Comparison of ENCODE assay signal across 9 cellular contexts in genomic region chr6:108165714-108166663, GRCh38. TPM values are rescaled to one million over a fixed set of nuclear protein-coding genes. Genes with fewer than 3 reads are reported as not detected.
DNase-seq lines count a peak whose midpoint lies in the region; TF ChIP-seq lines count a peak whose summit lies in the region.
"Had no signal": no experiment of that assay in that cellular context is flagged by ENCODE, and none has a peak within 500 bp of the region (broad histone marks: within the 10 kb centered on the region; RNA-seq: fewer than 3 reads in every experiment).

Gene NR2E1 (plus strand): TSS chr6:108166022. CDS start chr6:108166766, 744 bp downstream.

- no peaks in the 10 kb centered on the region for H3K36me3 Mint-ChIP-seq in H9 (ENCODE audit: insufficient read depth in 1 of 3, low read depth in 3 of 3)
- no peaks in the 10 kb centered on the region for H3K36me3 Mint-ChIP-seq in activated naive CD8-positive, alpha-beta T cell treated with anti-CD3 and anti-CD28 coated beads for 36 hours

- H3T11ph ChIP-seq in H9 (ENCODE audit: low read length) = no peak within 1 kb of the TSS

- no peak within 1 kb of the TSS; a peak in 1 of 7 replicates for H3K27ac Mint-ChIP-seq in H9
- peak within 1 kb of the TSS; percentile 35 for H3K27ac Mint-ChIP-seq in activated naive CD8-positive, alpha-beta T cell treated with anti-CD3 and anti-CD28 coated beads for 36 hours

- peaks cover 39 to 63% of the 10 kb centered on the region in 2 experiments for H3K4me1 Mint-ChIP-seq in H9
- H3K4me1 Mint-ChIP-seq in activated naive CD8-positive, alpha-beta T cell treated with anti-CD3 and anti-CD28 coated beads for 36 hours = peaks cover 43% of the 10 kb centered on the region

- no peaks in the 10 kb centered on the region for H3K79me1 ChIP-seq in H9 (ENCODE audit: insufficient read depth, low read depth, low read length, poor library complexity, severe bottlenecking)

- H2BK15ac ChIP-seq in H9 (ENCODE audit: low read depth, low read length) = no peak within 1 kb of the TSS

- no peak within 1 kb of the TSS for H4K5ac ChIP-seq in H9 (ENCODE audit: insufficient read length, low read depth, low read length)

- H3K9me3 ChIP-seq in H9 (ENCODE audit: control insufficient read depth, low read depth, low read length) = no peaks in the 10 kb centered on the region

- TF ChIP-seq CTCF in H9 (conservative IDR thresholded peaks at IDR 0.05) = no peak; the same call in 2 of the 3 replicates

- in situ Hi-C loops in ACHN (cut with HindIII; ENCODE audit: low pct_ligation_motif_present, low pct_unique_long_range_greater_than_20kb, low sequenced_read_pairs) = no loop called here

- no peak within 1 kb of the TSS for H4K91ac ChIP-seq in H9 (ENCODE audit: insufficient read length, low read depth, low read length)

- DNase-seq in ACHN (peak; percentile 21), H9 (peak; percentile 80), middle frontal gyrus (ENCODE audit: extremely low spot score, low spot score) (no peak), A172 (ENCODE audit: low spot score) (no peak), C1 segment of cervical spinal cord (lab: John Stamatoyannopoulos, UW) (no peak), NK-92 (lab: John Stamatoyannopoulos, UW; ENCODE audit: unreplicated experiment) (no peak)
- DNase-seq in activated naive CD8-positive, alpha-beta T cell treated with anti-CD3 and anti-CD28 coated beads for 36 hours = no peak
- DNase-seq: activated CD4-positive, CD25-positive, alpha-beta regulatory T cell had no signal

- peak within 1 kb of the TSS; percentile 39 to 83 for H3K4me3 Mint-ChIP-seq in H9
- peak within 1 kb of the TSS; percentile 60 for H3K4me3 Mint-ChIP-seq in activated naive CD8-positive, alpha-beta T cell treated with anti-CD3 and anti-CD28 coated beads for 36 hours

- H2BK120ac ChIP-seq in H9 (ENCODE audit: low read depth, low read length, poor library complexity, severe bottlenecking) = no peak within 1 kb of the TSS

- H3K4ac ChIP-seq in H9 (ENCODE audit: low read depth, low read length) = no peak within 1 kb of the TSS

- no peaks in the 10 kb centered on the region for H3K79me2 ChIP-seq in H9 (ENCODE audit: insufficient read depth, low read length)

- no peak within 1 kb of the TSS for H3K18ac ChIP-seq in H9 (ENCODE audit: insufficient read length, low read depth, low read length)

- H2AK5ac ChIP-seq in H9 (ENCODE audit: insufficient read length, low read length) = no peak within 1 kb of the TSS

- H3K27me3 Mint-ChIP-seq in H9 (ENCODE audit: low read depth) = peaks cover 100% of the 10 kb centered on the region
- H3K27me3 Mint-ChIP-seq in activated naive CD8-positive, alpha-beta T cell treated with anti-CD3 and anti-CD28 coated beads for 36 hours = peaks cover 100% of the 10 kb centered on the region

- no peak within 1 kb of the TSS for H2BK12ac ChIP-seq in H9 (ENCODE audit: insufficient read length, low read depth, low read length)

- peaks cover 4% of the 10 kb centered on the region for H3K23me2 ChIP-seq in H9 (ENCODE audit: insufficient read length, low read depth, low read length, poor library complexity, severe bottlenecking)

- H3K9me3 Mint-ChIP-seq in H9 = peaks cover 0 to 14% of the 10 kb centered on the region in 2 experiments; a peak in 2 of 5 replicates
- H3K9me3 Mint-ChIP-seq in activated naive CD8-positive, alpha-beta T cell treated with anti-CD3 and anti-CD28 coated beads for 36 hours = no peaks in the 10 kb centered on the region

- H3K56ac ChIP-seq in H9 (ENCODE audit: insufficient read length, low read depth, low read length) = no peak within 1 kb of the TSS

- WGBS in H9 (ENCODE audit: extremely low coverage, insufficient read length, low lambda C conversion rate) = no CpG with 5 or more reads among the region's 54 CpGs

- no peak within 1 kb of the TSS for H4K8ac ChIP-seq in H9 (replicated peaks; ENCODE audit: insufficient read length, low read depth, low read length)

- H3K9ac ChIP-seq in H9 (ENCODE audit: extremely low read depth, insufficient read length, low read length) = no peak within 1 kb of the TSS

- no peak within 1 kb of the TSS for H3K27ac ChIP-seq in H9 (ENCODE audit: insufficient read length, low read depth, low read length)
- H3K27ac ChIP-seq in layer of hippocampus (ENCODE audit: low read depth, low read length) = peak within 1 kb of the TSS; percentile 1

- H3K23ac ChIP-seq in H9 (ENCODE audit: insufficient read length, low read depth, low read length) = no peak within 1 kb of the TSS

- H3K4me1 ChIP-seq in H9 (ENCODE audit: insufficient read depth, low read length) = no peaks in the 10 kb centered on the region; the same call in 1 of the 2 replicates

- peaks cover 100% of the 10 kb centered on the region for H3K27me3 ChIP-seq in H9 (ENCODE audit: insufficient read depth, low read length)
- H3K27me3 ChIP-seq in layer of hippocampus (ENCODE audit: control insufficient read depth, insufficient read depth, low read length) = peaks cover 36% of the 10 kb centered on the region

- no peaks in the 10 kb centered on the region for H4K20me1 ChIP-seq in H9 (ENCODE audit: control insufficient read depth, insufficient read depth, insufficient read length)

- no peak within 1 kb of the TSS for H2AFZ ChIP-seq in H9 (ENCODE audit: low read length)

- peak within 1 kb of the TSS; percentile 74 for H3K4me2 ChIP-seq in H9 (ENCODE audit: insufficient read depth, insufficient read length, low read length)

- no peak within 1 kb of the TSS for H2BK20ac ChIP-seq in H9 (ENCODE audit: low read depth, low read length, poor library complexity, severe bottlenecking)

- no peak within 1 kb of the TSS for H3K14ac ChIP-seq in H9 (ENCODE audit: insufficient read depth, low read length)

- H2BK5ac ChIP-seq in H9 (ENCODE audit: insufficient read length, low read length) = no peak within 1 kb of the TSS

RNA-seq across cellular contexts. Expression of gene NR2E1, which starts in this region (rescaled TPM):
- total RNA-seq in H9 (2021) = not detected in 2 replicates
- not detected for total RNA-seq in activated naive CD8-positive, alpha-beta T cell treated with anti-CD3 and anti-CD28 coated beads for 36 hours
- 0.05 TPM in 1 of 2 replicates, not detected in the other for total RNA-seq in A172 (2014; rRNA removed; shearing (Covaris generic))

Comparison
In these comparisons a context has a peak if more than half of its experiments do, and no peak if none do; other contexts are left out.
1. Peak in DNase-seq and H3K4me2 ChIP-seq in H9; RNA of the gene not detected or under 1 TPM.